In genomic region chr12:75944097-75944904, GRCh38 we compare ENCODE assay signal across 1 cellular context.
TF ChIP-seq lines count a peak whose summit lies in the region.

No MANE protein-coding gene starts in this region.

TF ChIP-seq in IMR-90, 13 proteins besides CTCF, POLR2A, EP300 and RAD21 (continued from another document):
- TF ChIP-seq NFE2L2 (IDR thresholded peaks at IDR 0.05; ENCODE audit: low read depth, low read length) (peak; percentile 25; the same call in 1 of the 2 replicates), CEBPB (IDR thresholded peaks at IDR 0.05; ENCODE audit: low read depth, low read length) (peak; percentile 64), SMC3 (IDR thresholded peaks at IDR 0.05; ENCODE audit: low read depth, low read length) (peak; percentile 14; the same call in 1 of the 2 replicates), CHD1 (IDR thresholded peaks at IDR 0.05; ENCODE audit: low read depth, low read length) (peak; percentile 45; the same call in 1 of the 2 replicates), MAFK (IDR thresholded peaks at IDR 0.05; ENCODE audit: low read depth, low read length) (0 out of 2 replicates have a peak, but pooled peaks have one; percentile 19), RFX5 (IDR thresholded peaks at IDR 0.05; ENCODE audit: low read depth, low read length) (no peak)
